8 cellular contexts compared by ENCODE assay signal in genomic region chr5:133052317-133053175, GRCh38. TPM values are rescaled to one million over a fixed set of nuclear protein-coding genes. Genes with fewer than 3 reads are reported as not detected.
DNase-seq lines count a peak whose midpoint lies in the region; ATAC-seq lines count a peak whose summit lies in the region.

No MANE protein-coding gene starts in this region.

- H3K4me1 Mint-ChIP-seq in T-helper 2 cell treated with Interferon-gamma antibody and Interleukin-4, amounts not matched to agents 5 μg/mL and 100 μg/mL, for 36 hours (ENCODE audit: low read depth), result peaks cover 25% of the 10 kb centered on the region

- H3K36me3 Mint-ChIP-seq in T-helper 2 cell treated with Interferon-gamma antibody and Interleukin-4, amounts not matched to agents 5 μg/mL and 100 μg/mL, for 36 hours (ENCODE audit: low read depth), result peaks cover 9% of the 10 kb centered on the region

- H3K4me3 ChIP-seq in HUES48 (ENCODE audit: low read depth, low read length), result peak overlapping the region; percentile 89
- H3K4me3 ChIP-seq in iPS-11a (ENCODE audit: low read depth, low read length), result peak overlapping the region; percentile 97
- peak overlapping the region; percentile 97 for H3K4me3 ChIP-seq in skeletal muscle cell (ENCODE audit: low read depth, low read length)

- peak overlapping the region; percentile 100 for H3K27ac ChIP-seq in HUES48 (ENCODE audit: low read depth, low read length)

- peaks cover 18% of the 10 kb centered on the region for H3K4me1 ChIP-seq in HUES48 (ENCODE audit: control insufficient read depth, insufficient read depth, low read length)

- DNase-seq in Daoy (ENCODE audit: low read depth), result peak; percentile 77
- peak; percentile 66 for DNase-seq in T-helper 2 cell treated with Interferon-gamma antibody and Interleukin-4, amounts not matched to agents 5 μg/mL and 100 μg/mL, for 36 hours (ENCODE audit: low spot score)
- peak; percentile 75 for DNase-seq in astrocyte of the hippocampus (ENCODE audit: low read depth, low spot score)
- DNase-seq in skeletal muscle cell (ENCODE audit: low read depth), result no peak
- DNase-seq in middle frontal gyrus (ENCODE audit: extremely low spot score, low spot score), result no peak

- peak overlapping the region; percentile 99 for H3K27ac Mint-ChIP-seq in T-helper 2 cell treated with Interferon-gamma antibody and Interleukin-4, amounts not matched to agents 5 μg/mL and 100 μg/mL, for 36 hours

- no peaks in the 10 kb centered on the region for H3K27me3 Mint-ChIP-seq in T-helper 2 cell treated with Interferon-gamma antibody and Interleukin-4, amounts not matched to agents 5 μg/mL and 100 μg/mL, for 36 hours (ENCODE audit: low read depth)

- no peaks in the 10 kb centered on the region for H3K9me3 ChIP-seq in HUES48 (ENCODE audit: control insufficient read depth, insufficient read depth, low read length)

- no peaks in the 10 kb centered on the region for H3K36me3 ChIP-seq in HUES48 (ENCODE audit: control insufficient read depth, insufficient read depth, low read length)

- peak; percentile 34 for ATAC-seq in GM21390 (IDR thresholded peaks at IDR 0.05; ENCODE audit: unreplicated experiment)

- no peaks in the 10 kb centered on the region for H3K9me3 Mint-ChIP-seq in T-helper 2 cell treated with Interferon-gamma antibody and Interleukin-4, amounts not matched to agents 5 μg/mL and 100 μg/mL, for 36 hours

- H3K27me3 ChIP-seq in HUES48 (ENCODE audit: control insufficient read depth, insufficient read depth, low read length), result no peaks in the 10 kb centered on the region

- H3K4me3 Mint-ChIP-seq in T-helper 2 cell treated with Interferon-gamma antibody and Interleukin-4, amounts not matched to agents 5 μg/mL and 100 μg/mL, for 36 hours, result peak overlapping the region; percentile 95

- H3K9ac ChIP-seq in HUES48 (ENCODE audit: low read depth, low read length), result peak overlapping the region; percentile 97

RNA-seq across cellular contexts. Expression of gene HSPA4, which starts 0.7 kb away (rescaled TPM):
- total RNA-seq in Daoy (2014; rRNA removed; shearing (Covaris generic)), result 259 and 294 TPM in 2 replicates

RNA-seq across cellular contexts. Expression of gene ZCCHC10, which starts 26.2 kb away (rescaled TPM):
- total RNA-seq in Daoy (2014; rRNA removed; shearing (Covaris generic)), result 29.1 and 31.3 TPM in 2 replicates

Comparison
In these comparisons a context has a peak if more than half of its experiments do, and no peak if none do; other contexts are left out.
1. DNase-seq: peak in Daoy (single experiment), T-helper 2 cell treated with Interferon-gamma antibody and Interleukin-4, amounts not matched to agents 5 μg/mL and 100 μg/mL, for 36 hours (single experiment) and astrocyte of the hippocampus (single experiment); none in skeletal muscle cell (single experiment) and middle frontal gyrus (single experiment).
2. Peak in every context shown above with its lines, with median percentiles within 50 percentile points of each other: H3K4me3 ChIP-seq.